8 cellular contexts compared by ENCODE assay signal in genomic region chr19:6460099-6460884, GRCh38. TPM values are rescaled to one million over a fixed set of nuclear protein-coding genes. Genes with fewer than 3 reads are reported as not detected.
DNase-seq lines count a peak whose midpoint lies in the region; ATAC-seq and TF ChIP-seq lines count a peak whose summit lies in the region.

No MANE protein-coding gene starts in this region.

- H3K27me3 ChIP-seq in cardiac muscle cell = peaks cover 40% of the 10 kb centered on the region
- H3K27me3 ChIP-seq in parathyroid adenoma (ENCODE audit: control insufficient read depth, insufficient read depth, low read length) = no peaks in the 10 kb centered on the region
- peaks cover 15% of the 10 kb centered on the region for H3K27me3 ChIP-seq in transverse colon

- peak; percentile 78 for ATAC-seq in HG02610 (IDR thresholded peaks at IDR 0.05; ENCODE audit: unreplicated experiment)
- ATAC-seq in activated naive CD8-positive, alpha-beta T cell treated with anti-CD3 and anti-CD28 coated beads, Interleukin-2, amount 10 ng/mL, durations not matched to agents 7 days and 5 days (ENCODE audit: low read depth) = peak; percentile 82

- peak overlapping the region; percentile 87 for H3K4me3 Mint-ChIP-seq in activated naive CD8-positive, alpha-beta T cell treated with anti-CD3 and anti-CD28 coated beads, Interleukin-2, amount 10 ng/mL, durations not matched to agents 7 days and 5 days

- peaks cover 14% of the 10 kb centered on the region for H3K4me1 Mint-ChIP-seq in activated naive CD8-positive, alpha-beta T cell treated with anti-CD3 and anti-CD28 coated beads, Interleukin-2, amount 10 ng/mL, durations not matched to agents 7 days and 5 days

- peaks cover 3% of the 10 kb centered on the region for H3K9me3 Mint-ChIP-seq in activated naive CD8-positive, alpha-beta T cell treated with anti-CD3 and anti-CD28 coated beads, Interleukin-2, amount 10 ng/mL, durations not matched to agents 7 days and 5 days

- peak overlapping the region; percentile 83 for H3K27ac Mint-ChIP-seq in activated naive CD8-positive, alpha-beta T cell treated with anti-CD3 and anti-CD28 coated beads, Interleukin-2, amount 10 ng/mL, durations not matched to agents 7 days and 5 days

- no peaks in the 10 kb centered on the region for H3K79me2 ChIP-seq in parathyroid adenoma

- H3K36me3 ChIP-seq in cardiac muscle cell = peaks cover 7% of the 10 kb centered on the region
- no peaks in the 10 kb centered on the region for H3K36me3 ChIP-seq in parathyroid adenoma (ENCODE audit: control insufficient read depth, insufficient read depth, low read length)
- H3K36me3 ChIP-seq in transverse colon = peaks cover 0 to under 1% (median 0%) of the 10 kb centered on the region in 4 donors

- no peak for TF ChIP-seq EP300 in transverse colon (IDR thresholded peaks at IDR 0.05; ENCODE audit: low read depth)

- TF ChIP-seq POLR2A in GM10847 (IDR thresholded peaks at IDR 0.05; ENCODE audit: extremely low read depth, insufficient read length) (peak; percentile 35), transverse colon (IDR thresholded peaks at IDR 0.05) (peak; percentile 77)

- peak overlapping the region; percentile 93 for H3K4me2 ChIP-seq in parathyroid adenoma (ENCODE audit: low read length)

- H3K4me3 ChIP-seq in cardiac muscle cell (peak overlapping the region; percentile 62), parathyroid adenoma (ENCODE audit: low read depth, low read length) (peak overlapping the region; percentile 72), transverse colon (peak overlapping the region; percentile 50 to 86 (median 77))

- H3K9me3 ChIP-seq in cardiac muscle cell (ENCODE audit: low read depth) (no peaks in the 10 kb centered on the region), parathyroid adenoma (ENCODE audit: control insufficient read depth, low read length) (no peaks in the 10 kb centered on the region), transverse colon (no peaks in the 10 kb centered on the region)

- peak; percentile 41 for TF ChIP-seq CTCF in cardiac muscle cell (IDR thresholded peaks at IDR 0.05; ENCODE audit: low read depth, low read length)
- TF ChIP-seq CTCF in parathyroid adenoma (IDR thresholded peaks at IDR 0.05) = peak; percentile 82
- TF ChIP-seq CTCF in transverse colon (IDR thresholded peaks at IDR 0.05) = peak; percentile 61 to 94 (median 68)

- in situ Hi-C loops in transverse colon (cut with MboI; ENCODE audit: low pct_ligation_motif_present in 1 of 4, low pct_unique_long_range_greater_than_20kb in 1 of 4, low sequenced_read_pairs in 3 of 4) = no loop called here

- peak overlapping the region; percentile 89 for H2AFZ ChIP-seq in parathyroid adenoma

- no peak overlapping the region for H3K9ac ChIP-seq in parathyroid adenoma

- H3K36me3 Mint-ChIP-seq in activated naive CD8-positive, alpha-beta T cell treated with anti-CD3 and anti-CD28 coated beads, Interleukin-2, amount 10 ng/mL, durations not matched to agents 7 days and 5 days = peaks cover 18% of the 10 kb centered on the region

- POLR2A ChIA-PET in activated naive CD8-positive, alpha-beta T cell treated with anti-CD3 and anti-CD28 coated beads, Interleukin-2, amount 10 ng/mL, durations not matched to agents 7 days and 5 days (lab: Charles Lee) = interaction anchor here (0.8 to 1.3 kb wide), 7 partner anchors 16 to 313 kb away, joined by 3 to 8 read pairs (median 3); partner anchors contain the start of genes DENND1C and KHSRP

- 0 to 1% methylated on average over 3 to 56 of the region's 57 CpGs for WGBS in transverse colon (ENCODE audit: low coverage in 1 of 2), 2 donors

- H3K4me1 ChIP-seq in cardiac muscle cell (ENCODE audit: low read depth) (peaks cover 11% of the 10 kb centered on the region), parathyroid adenoma (peaks cover 10% of the 10 kb centered on the region), transverse colon (peaks cover 9 to 35% (median 27%) of the 10 kb centered on the region in 4 donors)

- no peaks in the 10 kb centered on the region for H3K27me3 Mint-ChIP-seq in activated naive CD8-positive, alpha-beta T cell treated with anti-CD3 and anti-CD28 coated beads, Interleukin-2, amount 10 ng/mL, durations not matched to agents 7 days and 5 days

- intact Hi-C loops in transverse colon (cut with DNase I; ENCODE audit: low total_unique reads) = loop anchor here (5.0 kb wide), 1 partner anchor 1412 kb away; the partner anchor contains the start of gene PRR36

- DNase-seq in NCI-H1092 treated with DMSO at 0.1 percent for 48 hours (lab: John Stamatoyannopoulos, UW) (peak; percentile 97), SKM-1 (lab: John Stamatoyannopoulos, UW; ENCODE audit: unreplicated experiment) (peak; percentile 98), cardiac muscle cell (ENCODE audit: low read depth in 1 of 2, low spot score in 1 of 2) (peak; percentile 99 to 100), transverse colon (peak; percentile 98)
- peak; percentile 96 for DNase-seq in activated naive CD8-positive, alpha-beta T cell treated with anti-CD3 and anti-CD28 coated beads, Interleukin-2, amount 10 ng/mL, durations not matched to agents 7 days and 5 days

- H3K27ac ChIP-seq in cardiac muscle cell = peak overlapping the region; percentile 84
- peak overlapping the region; percentile 69 for H3K27ac ChIP-seq in parathyroid adenoma
- peak overlapping the region; percentile 82 to 92 (median 90) for H3K27ac ChIP-seq in transverse colon

RNA-seq across cellular contexts. Expression of gene SLC25A23, which starts 0.7 kb away (rescaled TPM):
- total RNA-seq in activated naive CD8-positive, alpha-beta T cell treated with anti-CD3 and anti-CD28 coated beads, Interleukin-2, amount 10 ng/mL, durations not matched to agents 7 days and 5 days = 10 to 100 TPM; 35.5 to 38.3 TPM
- total RNA-seq in cardiac muscle cell = 157 and 207 TPM in 2 replicates
- 125 and 143 TPM in 2 replicates for polyA plus RNA-seq in cardiac muscle cell
- 100 to 1,000 TPM in 3 of 4 donors, 10 to 100 TPM in 1; 77.2 to 216 (median 171) TPM for total RNA-seq in transverse colon

RNA-seq across cellular contexts. Expression of gene CRB3, which starts 3.8 kb away (rescaled TPM):
- 1 to 10 TPM; 2.7 to 3.5 TPM for total RNA-seq in activated naive CD8-positive, alpha-beta T cell treated with anti-CD3 and anti-CD28 coated beads, Interleukin-2, amount 10 ng/mL, durations not matched to agents 7 days and 5 days
- total RNA-seq in cardiac muscle cell = 0.99 and 2.9 TPM in 2 replicates
- 1.1 and 2.6 TPM in 2 replicates for polyA plus RNA-seq in cardiac muscle cell
- 100 to 1,000 TPM in 3 of 4 donors, 10 to 100 TPM in 1; 57.9 to 391 (median 229) TPM for total RNA-seq in transverse colon

RNA-seq across cellular contexts. Expression of gene DENND1C, which starts 21.3 kb away (rescaled TPM):
- 100 to 1,000 TPM; 126 to 130 TPM for total RNA-seq in activated naive CD8-positive, alpha-beta T cell treated with anti-CD3 and anti-CD28 coated beads, Interleukin-2, amount 10 ng/mL, durations not matched to agents 7 days and 5 days
- total RNA-seq in cardiac muscle cell (0.18 and 4.9 TPM in 2 replicates), transverse colon (1 to 10 TPM in 3 of 4 donors, under 1 TPM in 1; 0.40 to 7.5 (median 5.0) TPM)
- polyA plus RNA-seq in cardiac muscle cell = 1.8 and 10.4 TPM in 2 replicates

RNA-seq across cellular contexts. Expression of gene SLC25A41, which starts 26.7 kb away (rescaled TPM):
- total RNA-seq in activated naive CD8-positive, alpha-beta T cell treated with anti-CD3 and anti-CD28 coated beads, Interleukin-2, amount 10 ng/mL, durations not matched to agents 7 days and 5 days = 1 to 10 TPM in 1 of 2 experiments, under 1 TPM in 1; 0.91 to 1.0 TPM
- 1.0 and 1.9 TPM in 2 replicates for total RNA-seq in cardiac muscle cell
- 0.96 and 1.7 TPM in 2 replicates for polyA plus RNA-seq in cardiac muscle cell
- total RNA-seq in transverse colon = under 1 TPM in 1 of 4 donors, not detected in 3; 0.32 TPM

RNA-seq across cellular contexts. Expression of gene KHSRP, which starts 35.7 kb away (rescaled TPM):
- total RNA-seq in activated naive CD8-positive, alpha-beta T cell treated with anti-CD3 and anti-CD28 coated beads, Interleukin-2, amount 10 ng/mL, durations not matched to agents 7 days and 5 days = 100 to 1,000 TPM; 266 to 268 TPM
- total RNA-seq in cardiac muscle cell (237 and 320 TPM in 2 replicates), transverse colon (100 to 1,000 TPM; 100 to 206 (median 112) TPM)
- polyA plus RNA-seq in cardiac muscle cell = 262 and 350 TPM in 2 replicates

Comparison
In these comparisons a context has a peak if more than half of its experiments do, and no peak if none do; other contexts are left out.
1. Peak in every context shown above with its lines: DNase-seq, ATAC-seq, H3K4me3 ChIP-seq and H3K27ac ChIP-seq.
2. RNA of gene CRB3, which starts 3.8 kb away (total RNA-seq): 57.9 to 391 TPM in transverse colon; 2.7 to 3.5 TPM in activated naive CD8-positive, alpha-beta T cell treated with anti-CD3 and anti-CD28 coated beads, Interleukin-2, amount 10 ng/mL, durations not matched to agents 7 days and 5 days and 0.99 to 2.9 TPM in cardiac muscle cell; every median in the first group is over 10 times any median in the second.
3. RNA of gene DENND1C, which starts 21.3 kb away (total RNA-seq): 126 to 130 TPM in activated naive CD8-positive, alpha-beta T cell treated with anti-CD3 and anti-CD28 coated beads, Interleukin-2, amount 10 ng/mL, durations not matched to agents 7 days and 5 days; 0.40 to 7.5 TPM in transverse colon and 0.18 to 4.9 TPM in cardiac muscle cell; every median in the first group is over 10 times any median in the second.